8 cellular contexts compared by ENCODE assay signal in genomic region chr16:1474796-1475551, GRCh38. TPM values are rescaled to one million over a fixed set of nuclear protein-coding genes. Genes with fewer than 3 reads are reported as not detected.
A peak's percentile ranks its signal among the peaks of the same experiment; 100 is the strongest.
DNase-seq lines count a peak whose midpoint lies in the region; ATAC-seq and TF ChIP-seq lines count a peak whose summit lies in the region.

A gene with protein sequence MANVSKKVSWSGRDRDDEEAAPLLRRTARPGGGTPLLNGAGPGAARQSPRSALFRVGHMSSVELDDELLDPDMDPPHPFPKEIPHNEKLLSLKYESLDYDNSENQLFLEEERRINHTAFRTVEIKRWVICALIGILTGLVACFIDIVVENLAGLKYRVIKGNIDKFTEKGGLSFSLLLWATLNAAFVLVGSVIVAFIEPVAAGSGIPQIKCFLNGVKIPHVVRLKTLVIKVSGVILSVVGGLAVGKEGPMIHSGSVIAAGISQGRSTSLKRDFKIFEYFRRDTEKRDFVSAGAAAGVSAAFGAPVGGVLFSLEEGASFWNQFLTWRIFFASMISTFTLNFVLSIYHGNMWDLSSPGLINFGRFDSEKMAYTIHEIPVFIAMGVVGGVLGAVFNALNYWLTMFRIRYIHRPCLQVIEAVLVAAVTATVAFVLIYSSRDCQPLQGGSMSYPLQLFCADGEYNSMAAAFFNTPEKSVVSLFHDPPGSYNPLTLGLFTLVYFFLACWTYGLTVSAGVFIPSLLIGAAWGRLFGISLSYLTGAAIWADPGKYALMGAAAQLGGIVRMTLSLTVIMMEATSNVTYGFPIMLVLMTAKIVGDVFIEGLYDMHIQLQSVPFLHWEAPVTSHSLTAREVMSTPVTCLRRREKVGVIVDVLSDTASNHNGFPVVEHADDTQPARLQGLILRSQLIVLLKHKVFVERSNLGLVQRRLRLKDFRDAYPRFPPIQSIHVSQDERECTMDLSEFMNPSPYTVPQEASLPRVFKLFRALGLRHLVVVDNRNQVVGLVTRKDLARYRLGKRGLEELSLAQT (minus strand): TSS chr16:1475028. CDS start chr16:1474974, 54 bp downstream.

- peak within 1 kb of the TSS; percentile 86 for H3K4me3 Mint-ChIP-seq in activated T-cell treated with anti-CD3 and anti-CD28 coated beads, Interleukin-2, amount 50 U/mL, for 4 hours

- H3K4me1 ChIP-seq in PC-9 (replicated peaks; ENCODE audit: insufficient read depth) (peaks cover 12% of the 10 kb centered on the region), esophagus (ENCODE audit: control insufficient read depth in 2 of 2, insufficient read depth in 2 of 2, low read length in 1 of 2) (peaks cover 0 to 11% of the 10 kb centered on the region in 2 donors), muscle layer of colon (ENCODE audit: insufficient read depth, low read length) (peaks cover 29% of the 10 kb centered on the region)

- H3F3A ChIP-seq in PC-9 (ENCODE audit: insufficient read depth, low read depth), result no peaks in the 10 kb centered on the region

- H3K9me3 Mint-ChIP-seq in activated T-cell treated with anti-CD3 and anti-CD28 coated beads, Interleukin-2, amount 50 U/mL, for 4 hours, result no peaks in the 10 kb centered on the region

- no peaks in the 10 kb centered on the region for H3K9me2 ChIP-seq in PC-9 (ENCODE audit: insufficient read depth)

- peaks cover 42% of the 10 kb centered on the region for H3K79me2 ChIP-seq in PC-9 (ENCODE audit: low read depth)

- peak within 1 kb of the TSS; percentile 96 for H2AFZ ChIP-seq in PC-9

- no peaks in the 10 kb centered on the region for H3K9me3 ChIP-seq in PC-9 (ENCODE audit: insufficient read depth, low read depth)
- H3K9me3 ChIP-seq in esophagus (ENCODE audit: control insufficient read depth in 2 of 2, insufficient read depth in 1 of 2, low read depth in 1 of 2, low read length in 1 of 2), result no peaks in the 10 kb centered on the region
- H3K9me3 ChIP-seq in muscle layer of colon (ENCODE audit: low read length), result no peaks in the 10 kb centered on the region

- H4K20me1 ChIP-seq in PC-9 (ENCODE audit: insufficient read depth), result peaks cover 8% of the 10 kb centered on the region

- H3K4me3 ChIP-seq in PC-9, result peak within 1 kb of the TSS; percentile 99
- H3K4me3 ChIP-seq in esophagus (ENCODE audit: low read depth in 1 of 2, low read length in 2 of 2), result peak within 1 kb of the TSS; percentile 84 to 95
- peak within 1 kb of the TSS; percentile 66 to 87 for H3K4me3 ChIP-seq in muscle layer of colon (ENCODE audit: low read depth in 1 of 2, low read length in 2 of 2)

- H3K27me3 Mint-ChIP-seq in activated T-cell treated with anti-CD3 and anti-CD28 coated beads, Interleukin-2, amount 50 U/mL, for 4 hours (ENCODE audit: low read depth), result peaks cover 5% of the 10 kb centered on the region

- H3K27ac ChIP-seq in PC-9, result peak within 1 kb of the TSS; percentile 65
- H3K27ac ChIP-seq in esophagus (ENCODE audit: low read depth in 2 of 2, low read length in 1 of 2), result peak within 1 kb of the TSS; percentile 76 to 84
- peak within 1 kb of the TSS; percentile 71 for H3K27ac ChIP-seq in muscle layer of colon (ENCODE audit: low read depth, low read length)

- H3K36me3 Mint-ChIP-seq in activated T-cell treated with anti-CD3 and anti-CD28 coated beads, Interleukin-2, amount 50 U/mL, for 4 hours (ENCODE audit: insufficient read depth), result no peaks in the 10 kb centered on the region

- H3K36me3 ChIP-seq in PC-9 (ENCODE audit: low read depth) (no peaks in the 10 kb centered on the region), esophagus (ENCODE audit: control insufficient read depth in 2 of 2, insufficient read depth in 2 of 2, low read length in 1 of 2) (no peaks in the 10 kb centered on the region), muscle layer of colon (ENCODE audit: insufficient read depth, low read length) (no peaks in the 10 kb centered on the region)

- intact Hi-C loops in PC-9 (cut with micrococcal nuclease; ENCODE audit: unreplicated experiment), result loop anchor here (5.0 kb wide), 1 partner anchor 137 kb away; the partner anchor contains the start of genes CRAMP1 and IFT140

- 0 to 1% methylated on average over 89 to 99 of the region's 99 CpGs for WGBS in esophagus, 2 donors

- peak within 1 kb of the TSS; percentile 86 for H3K9ac ChIP-seq in muscle layer of colon (ENCODE audit: low read length)

- POLR2A ChIA-PET in PC-9 (lab: Charles Lee; ENCODE audit: unreplicated experiment), result no interaction called here

- DNase-seq in D341Med (ENCODE audit: low spot score) (peak; percentile 98), HUDEP-2 (lab: John Stamatoyannopoulos, UW; ENCODE audit: unreplicated experiment in 76 of 76) (peak in 73 of 76 experiments; percentile 23 to 90 (median 76)), PC-9 (peak; percentile 51 to 92)
- peak; percentile 81 for DNase-seq in activated T-cell treated with anti-CD3 and anti-CD28 coated beads, Interleukin-2, amount 50 U/mL, for 4 hours
- peak; percentile 62 to 70 for DNase-seq in stimulated activated CD8-positive, alpha-beta memory T cell treated with anti-CD3 and anti-CD28 coated beads, Interleukin-7, amount 100 ng/mL, for 1 hour (ENCODE audit: low read depth in 2 of 2)

- peaks cover 31% of the 10 kb centered on the region for H3K4me1 Mint-ChIP-seq in activated T-cell treated with anti-CD3 and anti-CD28 coated beads, Interleukin-2, amount 50 U/mL, for 4 hours (ENCODE audit: low read depth)

- CTCF ChIA-PET in PC-9 (lab: Charles Lee), result no interaction called here

- no peaks in the 10 kb centered on the region for H3K27me3 ChIP-seq in PC-9 (ENCODE audit: insufficient read depth, low read depth)
- H3K27me3 ChIP-seq in esophagus (ENCODE audit: control insufficient read depth in 1 of 2, insufficient read depth in 2 of 2, low read length in 2 of 2), result no peaks in the 10 kb centered on the region
- H3K27me3 ChIP-seq in muscle layer of colon (ENCODE audit: control insufficient read depth in 1 of 2, insufficient read depth in 2 of 2, low read length in 2 of 2), result no peaks in the 10 kb centered on the region

- BruUV-seq in PC-9 (replicated peaks; lab: Mats Ljungman, UMichigan), result TSS peak; percentile 45

- peak within 1 kb of the TSS; percentile 99 for H3K4me2 ChIP-seq in PC-9

- TF ChIP-seq CTCF in PC-9 (conservative IDR thresholded peaks at IDR 0.05), result no peak

- peak; percentile 88 for ATAC-seq in GM21381 (IDR thresholded peaks at IDR 0.05; ENCODE audit: unreplicated experiment)
- peak; percentile 91 for ATAC-seq in activated T-cell treated with anti-CD3 and anti-CD28 coated beads, Interleukin-2, amount 50 U/mL, for 4 hours

RNA-seq across cellular contexts. Expression of the gene that starts here (rescaled TPM):
- 110 and 111 TPM in 2 replicates for total RNA-seq in PC-9 (2021)
- total RNA-seq in activated T-cell treated with anti-CD3 and anti-CD28 coated beads, Interleukin-2, amount 50 U/mL, for 4 hours, result 10 to 100 TPM; 54.2 to 60.7 (median 54.7) TPM
- 10 to 100 TPM; 18.7 to 33.1 TPM for polyA plus RNA-seq in esophagus

Comparison
In these comparisons a context has a peak if more than half of its experiments do, and no peak if none do; other contexts are left out.
1. Peak in every context shown above with its lines: DNase-seq, ATAC-seq, H3K4me3 ChIP-seq and H3K27ac ChIP-seq.